Comparison of ENCODE assay signal across 22 cellular contexts in genomic region chr5:173321886-173322285, GRCh38. TPM values are rescaled to one million over a fixed set of nuclear protein-coding genes. Genes with fewer than 3 reads are reported as not detected.
DNase-seq lines count a peak whose midpoint lies in the region; ATAC-seq and TF ChIP-seq lines count a peak whose summit lies in the region.
"Had no signal": no experiment of that assay in that cellular context is flagged by ENCODE, and none has a peak within 500 bp of the region (broad histone marks: within the 10 kb centered on the region; RNA-seq: fewer than 3 reads in every experiment).

No MANE protein-coding gene starts in this region.

- H3K4me1 Mint-ChIP-seq in WTC11: peaks cover 45% of the 10 kb centered on the region
- H3K4me1 Mint-ChIP-seq: activated B cell treated with CpG ODN at 0.5 μM for 24 hours had no signal

- H3K9me3 ChIP-seq in left ventricle myocardium inferior (replicated peaks): no peaks in the 10 kb centered on the region
- H3K9me3 ChIP-seq: A549, heart right ventricle had no signal

- peak overlapping the region; percentile 36; the same call in 1 of the 2 replicates for H3K27ac Mint-ChIP-seq in WTC11
- H3K27ac Mint-ChIP-seq: activated B cell treated with CpG ODN at 0.5 μM for 24 hours; activated CD8-positive, alpha-beta T cell treated with anti-CD3 and anti-CD28 coated beads for 36 hours; CD4-positive, alpha-beta T cell had no signal

- peak overlapping the region; percentile 88 for H3K27ac ChIP-seq in left ventricle myocardium inferior (replicated peaks)
- H3K27ac ChIP-seq: A549 had no signal

- H3K4me3 ChIP-seq in left ventricle myocardium inferior: no peak overlapping the region
- H3K4me3 ChIP-seq: A549, heart right ventricle, lung had no signal

- peaks cover 83% of the 10 kb centered on the region for H3K4me1 ChIP-seq in left ventricle myocardium inferior

- intact Hi-C loops in Right ventricle myocardium inferior (cut with DNase I): loop anchor here (5.0 kb wide), 1 partner anchor 175 kb away; no protein-coding TSS in a partner anchor
- intact Hi-C loops in cardiac septum (cut with DNase I): loop anchor here (5.0 to 10.0 kb wide), 2 partner anchors 133 to 175 kb away; no protein-coding TSS in a partner anchor
- intact Hi-C loops in left ventricle myocardium inferior (cut with micrococcal nuclease): no loop called here

- TF ChIP-seq CTCF in WTC11 (IDR thresholded peaks at IDR 0.05): no peak
- no peak for TF ChIP-seq CTCF in left ventricle myocardium inferior (IDR thresholded peaks at IDR 0.05; ENCODE audit: borderline replicate concordance)

- POLR2A ChIA-PET in WTC11 (lab: Charles Lee): no interaction called here

- ATAC-seq in Right ventricle myocardium inferior (peak; percentile 38), WTC11 (no peak), HG03025 (IDR thresholded peaks at IDR 0.05; ENCODE audit: low FRiP score, unreplicated experiment) (no peak), HG03280 (IDR thresholded peaks at IDR 0.05; ENCODE audit: unreplicated experiment) (no peak), GM18511 (IDR thresholded peaks at IDR 0.05; ENCODE audit: unreplicated experiment) (no peak)
- ATAC-seq: A549; activated CD8-positive, alpha-beta T cell treated with anti-CD3 and anti-CD28 coated beads for 36 hours; PC-3 had no signal

- H3K36me3 Mint-ChIP-seq in WTC11: peaks cover 95% of the 10 kb centered on the region

- DNase-seq in Right ventricle myocardium inferior (ENCODE audit: missing footprints) (no peak), cardiac septum (ENCODE audit: low spot score) (no peak), WTC11 (ENCODE audit: low spot score) (no peak), left ventricle myocardium inferior (no peak)
- DNase-seq in stimulated activated CD4-positive, alpha-beta T cell treated with anti-CD3 and anti-CD28 coated beads, Interleukin-2, amount 100 ng/mL, for 24 hours: no peak
- DNase-seq: activated B cell treated with CpG ODN at 0.5 μM for 24 hours; activated CD8-positive, alpha-beta T cell treated with anti-CD3 and anti-CD28 coated beads for 36 hours; activated naive CD4-positive, alpha-beta T cell treated with anti-CD3 and anti-CD28 coated beads, Interleukin-2, amount 50 U/mL, for 16 hours; activated T-cell treated with anti-CD3 and anti-CD28 coated beads, Interleukin-2, amount 50 U/mL, for 48 hours; CD4-positive, alpha-beta T cell; GOT3; heart right ventricle; NCI-H187 treated with DMSO at 0.1 percent for 48 hours; NCI-H2227 treated with DMSO at 0.1 percent for 48 hours; NCI-H774; nucleus accumbens; PC-3 had no signal

- no peaks in the 10 kb centered on the region for H3K9me3 Mint-ChIP-seq in WTC11
- H3K9me3 Mint-ChIP-seq: activated B cell treated with CpG ODN at 0.5 μM for 24 hours; activated CD8-positive, alpha-beta T cell treated with anti-CD3 and anti-CD28 coated beads for 36 hours; CD4-positive, alpha-beta T cell had no signal

- peaks cover 10% of the 10 kb centered on the region for H3K36me3 ChIP-seq in left ventricle myocardium inferior

- CTCF ChIA-PET in WTC11 (lab: Charles Lee): interaction anchor here (2.5 kb wide), 1 partner anchor 28 kb away, joined by 9 read pairs; no protein-coding TSS in a partner anchor

- H3K4me3 Mint-ChIP-seq in WTC11: no peak overlapping the region
- H3K4me3 Mint-ChIP-seq: activated B cell treated with CpG ODN at 0.5 μM for 24 hours; activated CD8-positive, alpha-beta T cell treated with anti-CD3 and anti-CD28 coated beads for 36 hours; CD4-positive, alpha-beta T cell had no signal

- H3K27me3 Mint-ChIP-seq in WTC11 (ENCODE audit: low read depth): no peaks in the 10 kb centered on the region; the same call in 1 of the 2 replicates

- H3K27me3 ChIP-seq in left ventricle myocardium inferior (ENCODE audit: low read depth): peaks cover under 1% of the 10 kb centered on the region

TF ChIP-seq in WTC11, 78 proteins besides CTCF, POLR2A, EP300 and RAD21:
- TF ChIP-seq MXD4 (CRISPR knock-in tag; IDR thresholded peaks at IDR 0.05; ENCODE audit: borderline replicate concordance) (no peak), ZBTB21 (CRISPR knock-in tag; IDR thresholded peaks at IDR 0.05; ENCODE audit: borderline replicate concordance) (no peak), FOXP4 (CRISPR knock-in tag; IDR thresholded peaks at IDR 0.05) (no peak), RELA (CRISPR knock-in tag; IDR thresholded peaks at IDR 0.05; ENCODE audit: borderline replicate concordance) (no peak), ZNF138 (CRISPR knock-in tag; conservative IDR thresholded peaks at IDR 0.05) (no peak), NFATC4 (CRISPR knock-in tag; IDR thresholded peaks at IDR 0.05) (no peak), ZNF317 (CRISPR knock-in tag; IDR thresholded peaks at IDR 0.05; ENCODE audit: borderline replicate concordance, low read depth) (no peak)

RNA-seq across cellular contexts. Expression of gene STC2, which starts 6.3 kb away (rescaled TPM):
- 10.4 TPM for total RNA-seq in Right ventricle myocardium inferior
- 6.0 TPM for total RNA-seq in cardiac septum
- 38.5 to 57.0 TPM (median 38.5 TPM) in 3 replicates for total RNA-seq in WTC11 (2021)
- 12.4 TPM for total RNA-seq in left ventricle myocardium inferior
- total RNA-seq: CD4-positive, alpha-beta T cell had no signal
